ENCODE assay signal across 13 cellular contexts in genomic region chr6:104788400-104788799, GRCh38.
A peak's percentile ranks its signal among the peaks of the same experiment; 100 is the strongest.
DNase-seq lines count a peak whose midpoint lies in the region; ATAC-seq and TF ChIP-seq lines count a peak whose summit lies in the region.
"Had no signal": no experiment of that assay in that cellular context is flagged by ENCODE, and none has a peak within 500 bp of the region (broad histone marks: within the 10 kb centered on the region; RNA-seq: fewer than 3 reads in every experiment).

No MANE protein-coding gene starts in this region.

- H4K91ac ChIP-seq in mesenchymal stem cell (ENCODE audit: low read length): no peak overlapping the region

- POLR2A ChIA-PET in CD8-positive, alpha-beta T cell (lab: Charles Lee): no interaction called here

- no peaks in the 10 kb centered on the region for H3K27me3 Mint-ChIP-seq in CD8-positive, alpha-beta T cell (ENCODE audit: low read depth)
- no peaks in the 10 kb centered on the region for H3K27me3 Mint-ChIP-seq in T-helper 2 cell treated with Interferon-gamma antibody and Interleukin-4, amounts not matched to agents 5 μg/mL and 100 μg/mL, for 36 hours (ENCODE audit: low read depth)

- H3K4me1 ChIP-seq in CD8-positive, alpha-beta T cell (ENCODE audit: insufficient read depth, low read length): peaks cover 13% of the 10 kb centered on the region
- H3K4me1 ChIP-seq in mesenchymal stem cell (ENCODE audit: control insufficient read depth, insufficient read depth, low read depth, low read length) (peaks cover 3% of the 10 kb centered on the region), heart right ventricle (peaks cover 0 to 17% (median 0%) of the 10 kb centered on the region in 9 donors)
- peaks cover 5% of the 10 kb centered on the region for H3K4me1 ChIP-seq in effector memory CD4-positive, alpha-beta T cell (ENCODE audit: control insufficient read depth, insufficient read depth, low read length, poor library complexity, severe bottlenecking)
- H3K4me1 ChIP-seq: colonic mucosa, suprapubic skin had no signal

- H2BK120ac ChIP-seq in mesenchymal stem cell (ENCODE audit: low read depth, low read length): no peak overlapping the region

- no peak overlapping the region for H3K4me2 ChIP-seq in mesenchymal stem cell (ENCODE audit: low read length, poor library complexity, severe bottlenecking)

- H3K36me3 ChIP-seq in CD8-positive, alpha-beta T cell (ENCODE audit: insufficient read depth, low read length): no peaks in the 10 kb centered on the region
- peaks cover 0 to 11% of the 10 kb centered on the region in 2 experiments for H3K36me3 ChIP-seq in mesenchymal stem cell (ENCODE audit: control insufficient read depth in 1 of 2, insufficient read depth in 2 of 2, low read depth in 1 of 2, low read length in 2 of 2)
- no peaks in the 10 kb centered on the region for H3K36me3 ChIP-seq in effector memory CD4-positive, alpha-beta T cell (ENCODE audit: control insufficient read depth, insufficient read depth, low read length)
- H3K36me3 ChIP-seq in heart right ventricle: peaks cover 0 to 51% (median 0%) of the 10 kb centered on the region in 9 donors
- H3K36me3 ChIP-seq: colonic mucosa had no signal

- no peak overlapping the region for H3K4me3 ChIP-seq in CD8-positive, alpha-beta T cell (ENCODE audit: low read depth, low read length)
- H3K4me3 ChIP-seq in mesenchymal stem cell (ENCODE audit: insufficient read depth in 1 of 2, low read depth in 1 of 2, low read length in 2 of 2) (no peak overlapping the region), heart right ventricle (no peak overlapping the region)
- H3K4me3 ChIP-seq in effector memory CD4-positive, alpha-beta T cell (ENCODE audit: insufficient read depth, low read depth, low read length, poor library complexity, severe bottlenecking): no peak overlapping the region
- H3K4me3 ChIP-seq: colonic mucosa, suprapubic skin had no signal

- no peak overlapping the region for H3K18ac ChIP-seq in mesenchymal stem cell (ENCODE audit: low read depth in 1 of 2, low read length in 2 of 2)

- no peak overlapping the region for H2AFZ ChIP-seq in mesenchymal stem cell (ENCODE audit: low read depth, low read length)

- no peak overlapping the region for H3K27ac ChIP-seq in CD8-positive, alpha-beta T cell (ENCODE audit: low read depth, low read length)
- H3K27ac ChIP-seq in mesenchymal stem cell (ENCODE audit: low read length, poor library complexity, severe bottlenecking) (no peak overlapping the region), heart right ventricle (no peak overlapping the region)
- no peak overlapping the region for H3K27ac ChIP-seq in effector memory CD4-positive, alpha-beta T cell (ENCODE audit: insufficient read depth, low read length, poor library complexity, severe bottlenecking)
- H3K27ac ChIP-seq: colonic mucosa, suprapubic skin had no signal

- ATAC-seq in CD8-positive, alpha-beta T cell: no peak
- peak; percentile 45 for ATAC-seq in GM18868 (IDR thresholded peaks at IDR 0.05; ENCODE audit: unreplicated experiment)
- ATAC-seq in GM21528 (IDR thresholded peaks at IDR 0.05; ENCODE audit: low FRiP score, unreplicated experiment): no peak
- ATAC-seq in GM18511 (IDR thresholded peaks at IDR 0.05; ENCODE audit: unreplicated experiment): no peak
- ATAC-seq in heart right ventricle: no peak

- no peak overlapping the region for H3K4me3 Mint-ChIP-seq in CD8-positive, alpha-beta T cell
- H3K4me3 Mint-ChIP-seq in T-helper 2 cell treated with Interferon-gamma antibody and Interleukin-4, amounts not matched to agents 5 μg/mL and 100 μg/mL, for 36 hours: peak overlapping the region; percentile 57
- H3K4me3 Mint-ChIP-seq: CD14-positive monocyte had no signal

- H3K36me3 Mint-ChIP-seq in CD8-positive, alpha-beta T cell: peaks cover 27% of the 10 kb centered on the region
- H3K36me3 Mint-ChIP-seq in T-helper 2 cell treated with Interferon-gamma antibody and Interleukin-4, amounts not matched to agents 5 μg/mL and 100 μg/mL, for 36 hours (ENCODE audit: low read depth): peaks cover 25% of the 10 kb centered on the region

- peaks cover 1% of the 10 kb centered on the region for H3K79me1 ChIP-seq in mesenchymal stem cell (replicated peaks; ENCODE audit: low read length, poor library complexity, severe bottlenecking)

- H2BK15ac ChIP-seq in mesenchymal stem cell (ENCODE audit: low read depth, poor library complexity, severe bottlenecking): no peak overlapping the region

- DNase-seq in CD8-positive, alpha-beta T cell: no peak
- no peak for DNase-seq in T-helper 2 cell treated with Interferon-gamma antibody and Interleukin-4, amounts not matched to agents 5 μg/mL and 100 μg/mL, for 36 hours (ENCODE audit: low spot score)
- DNase-seq in mesenchymal stem cell (peak; percentile 13), heart right ventricle (no peak)
- no peak for DNase-seq in effector memory CD4-positive, alpha-beta T cell
- DNase-seq: activated CD4-positive, alpha-beta T cell treated with anti-CD3 and anti-CD28 coated beads for 48 hours; colonic mucosa; NCI-H2171 treated with DMSO at 0.1 percent for 48 hours had no signal

- no peak overlapping the region for H3K23ac ChIP-seq in mesenchymal stem cell (ENCODE audit: low read length in 2 of 2)

- WGBS in mesenchymal stem cell: no CpG with 5 or more reads among the region's 2 CpGs
- WGBS in heart right ventricle, 2 donors: 83 to 93% methylated on average over 2 of the region's 2 CpGs

- H3K9me3 Mint-ChIP-seq in CD8-positive, alpha-beta T cell: no peaks in the 10 kb centered on the region
- H3K9me3 Mint-ChIP-seq in T-helper 2 cell treated with Interferon-gamma antibody and Interleukin-4, amounts not matched to agents 5 μg/mL and 100 μg/mL, for 36 hours: no peaks in the 10 kb centered on the region
- H3K9me3 Mint-ChIP-seq: CD14-positive monocyte had no signal

- H3K14ac ChIP-seq in mesenchymal stem cell (ENCODE audit: low read length in 2 of 2): no peak overlapping the region

- H3K27ac Mint-ChIP-seq in CD8-positive, alpha-beta T cell: peak overlapping the region; percentile 1
- peak overlapping the region; percentile 69 for H3K27ac Mint-ChIP-seq in T-helper 2 cell treated with Interferon-gamma antibody and Interleukin-4, amounts not matched to agents 5 μg/mL and 100 μg/mL, for 36 hours
- H3K27ac Mint-ChIP-seq: CD14-positive monocyte had no signal

- no peak overlapping the region for H4K8ac ChIP-seq in mesenchymal stem cell (ENCODE audit: low read length)

- H2AK5ac ChIP-seq in mesenchymal stem cell (ENCODE audit: low read length, severe bottlenecking): no peak overlapping the region

- TF ChIP-seq CTCF in CD8-positive, alpha-beta T cell (IDR thresholded peaks at IDR 0.05): no peak
- TF ChIP-seq CTCF in heart right ventricle (IDR thresholded peaks at IDR 0.05): no peak

- no peaks in the 10 kb centered on the region for H3K27me3 ChIP-seq in CD8-positive, alpha-beta T cell (ENCODE audit: insufficient read depth, low read length)
- H3K27me3 ChIP-seq in mesenchymal stem cell (ENCODE audit: control insufficient read depth in 1 of 2, insufficient read depth in 1 of 2, low read length in 2 of 2) (no peaks in the 10 kb centered on the region), heart right ventricle (no peaks in the 10 kb centered on the region)
- no peaks in the 10 kb centered on the region for H3K27me3 ChIP-seq in effector memory CD4-positive, alpha-beta T cell (replicated peaks; ENCODE audit: control insufficient read depth, insufficient read depth, low read length, poor library complexity, severe bottlenecking)
- H3K27me3 ChIP-seq: colonic mucosa, suprapubic skin had no signal

- H3K4me1 Mint-ChIP-seq in CD8-positive, alpha-beta T cell (ENCODE audit: low read depth): peaks cover 16% of the 10 kb centered on the region
- H3K4me1 Mint-ChIP-seq in T-helper 2 cell treated with Interferon-gamma antibody and Interleukin-4, amounts not matched to agents 5 μg/mL and 100 μg/mL, for 36 hours (ENCODE audit: low read depth): peaks cover 41% of the 10 kb centered on the region

- H3K9ac ChIP-seq in mesenchymal stem cell (ENCODE audit: low read length): no peak overlapping the region

- no peak overlapping the region for H3K4ac ChIP-seq in mesenchymal stem cell (ENCODE audit: low read depth in 1 of 2, low read length in 2 of 2)

- no peaks in the 10 kb centered on the region for H3K9me3 ChIP-seq in CD8-positive, alpha-beta T cell (ENCODE audit: low read length)
- H3K9me3 ChIP-seq in mesenchymal stem cell (ENCODE audit: control insufficient read depth, low read length) (no peaks in the 10 kb centered on the region), heart right ventricle (no peaks in the 10 kb centered on the region)
- no peaks in the 10 kb centered on the region for H3K9me3 ChIP-seq in effector memory CD4-positive, alpha-beta T cell (ENCODE audit: control insufficient read depth, low read length)
- H3K9me3 ChIP-seq: colonic mucosa, suprapubic skin had no signal

- H2BK5ac ChIP-seq in mesenchymal stem cell (ENCODE audit: low read depth, low read length, poor library complexity, severe bottlenecking): no peak overlapping the region

- CTCF ChIA-PET in CD8-positive, alpha-beta T cell (lab: Charles Lee): interaction anchor here (1.6 kb wide), 1 partner anchor 106 kb away, joined by 4 read pairs; no protein-coding TSS in a partner anchor

- intact Hi-C loops in CD8-positive, alpha-beta T cell (cut with DNase I, micrococcal nuclease): loop anchor here (2.0 to 10.0 kb wide), 4 partner anchors 69 to 634 kb away; partner anchors contain the start of genes HACE1 (in 1 of the 2) and PREP (in 1 of the 2)
- intact Hi-C loops in heart right ventricle (cut with DNase I): loop anchor here in 2 of 10 donors (10.0 kb wide), 1 partner anchor 286 kb away; no protein-coding TSS in a partner anchor

- no peak overlapping the region for H2BK12ac ChIP-seq in mesenchymal stem cell (ENCODE audit: low read length in 2 of 2)
